1 cellular context compared by ENCODE assay signal in genomic region chr2:42127425-42128424, GRCh38.
TF ChIP-seq lines count a peak whose summit lies in the region.

No MANE protein-coding gene starts in this region.

TF ChIP-seq in GM23338, 12 proteins besides CTCF, POLR2A, EP300 and RAD21 (continued from another document):
- no peak for TF ChIP-seq ZNF462 (CRISPR knock-in tag; IDR thresholded peaks at IDR 0.05)
- no peak for TF ChIP-seq STAT1 (IDR thresholded peaks at IDR 0.05; ENCODE audit: unreplicated experiment)
- TF ChIP-seq NANOG (IDR thresholded peaks at IDR 0.05; ENCODE audit: borderline replicate concordance), result no peak
- TF ChIP-seq ZNF331 (CRISPR knock-in tag; IDR thresholded peaks at IDR 0.05; ENCODE audit: low read depth), result no peak
- TF ChIP-seq REST (IDR thresholded peaks at IDR 0.05; ENCODE audit: unreplicated experiment), result no peak
- no peak for TF ChIP-seq CREB1 (CRISPR knock-in tag; IDR thresholded peaks at IDR 0.05; ENCODE audit: low read depth)
TF ChIP-seq in GM23338: peak in this region for 0.
